ENCODE assay signal across 5 cellular contexts in genomic region chr2:27198068-27198467, GRCh38. TPM values are rescaled to one million over a fixed set of nuclear protein-coding genes. Genes with fewer than 3 reads are reported as not detected.
"Had no signal": no experiment of that assay in that cellular context is flagged by ENCODE, and none has a peak within 500 bp of the region (broad histone marks: within the 10 kb centered on the region; RNA-seq: fewer than 3 reads in every experiment).

No MANE protein-coding gene starts in this region.

RNA-seq across cellular contexts. Expression of gene TCF23, which starts 49.3 kb away (rescaled TPM):
- total RNA-seq: H1, H9, HT-29 had no signal
- polyA plus RNA-seq: IgD-negative memory B cell had no signal

RNA-seq across cellular contexts. Expression of gene PRR30, which starts 58.9 kb away (rescaled TPM):
- total RNA-seq: GM23338, H1, H9, HT-29 had no signal
- polyA plus RNA-seq: GM23338, H1, IgD-negative memory B cell had no signal
